In the genomic region with DNA sequence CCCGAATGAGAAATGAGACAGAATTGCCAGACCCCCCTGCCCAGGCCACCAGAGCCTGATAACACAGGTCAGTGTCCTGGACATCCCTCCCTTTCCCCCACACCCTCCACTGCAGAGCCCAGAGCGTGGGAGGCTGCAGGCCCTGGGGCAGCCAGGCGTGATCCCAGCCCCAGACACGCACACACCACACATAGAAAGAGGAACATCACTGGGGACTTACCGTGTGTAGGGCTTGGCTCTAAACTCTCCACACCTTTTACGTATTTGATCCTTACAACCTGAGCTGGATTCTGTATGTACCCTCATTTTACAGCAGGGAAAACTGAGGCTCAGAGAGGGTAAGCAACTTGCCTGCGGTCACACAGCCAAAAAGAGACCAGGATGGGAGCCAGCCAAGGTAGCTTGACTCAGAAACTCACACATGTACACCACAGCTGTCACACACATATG, we compare ENCODE assay signal across 10 cellular contexts. TPM values are rescaled to one million over a fixed set of nuclear protein-coding genes. Genes with fewer than 3 reads are reported as not detected.
DNase-seq lines count a peak whose midpoint lies in the region; ATAC-seq, FAIRE-seq and TF ChIP-seq lines count a peak whose summit lies in the region.
"Had no signal": no experiment of that assay in that cellular context is flagged by ENCODE, and none has a peak within 500 bp of the region (broad histone marks: within the 10 kb centered on the region; RNA-seq: fewer than 3 reads in every experiment).

No MANE protein-coding gene starts in this region.

- no peak overlapping the region for H3K4me3 ChIP-seq in thyroid gland (replicated peaks in 1 of 3)
- no peak overlapping the region for H3K4me3 ChIP-seq in esophagus muscularis mucosa
- H3K4me3 ChIP-seq: left lung had no signal

- peak overlapping the region; percentile 95 for H3K27ac Mint-ChIP-seq in activated CD4-positive, alpha-beta T cell treated with anti-CD3 and anti-CD28 coated beads, Interleukin-2, amount 10 ng/mL, durations not matched to agents 24 days and 14 days
- H3K27ac Mint-ChIP-seq in activated CD8-positive, alpha-beta T cell treated with anti-CD3 and anti-CD28 coated beads for 36 hours: peak overlapping the region; percentile 98
- peak overlapping the region; percentile 100 for H3K27ac Mint-ChIP-seq in stimulated activated naive B cell treated with anti-CD40 and anti-IgM and Interleukin-4, amounts not matched to agents 10 μg/mL and 1 μg/mL and 100 μg/mL, for 72 hours

- H3K36me3 ChIP-seq in thyroid gland (peaks cover 5 to 6% of the 10 kb centered on the region in 2 donors), esophagus muscularis mucosa (peaks cover 4 to 9% (median 5%) of the 10 kb centered on the region in 4 donors)

- H3K27ac ChIP-seq in thyroid gland (no peak overlapping the region), esophagus muscularis mucosa (replicated peaks in 1 of 4) (no peak overlapping the region)

- whole genome bisulfite sequencing in thyroid gland, 2 donors: 70 to 80% methylated on average over 7 of the region's 7 CpGs
- 52% methylated on average over 6 of the region's 7 CpGs for WGBS in esophagus muscularis mucosa

- peaks cover 1% of the 10 kb centered on the region for H3K27me3 Mint-ChIP-seq in activated CD4-positive, alpha-beta T cell treated with anti-CD3 and anti-CD28 coated beads, Interleukin-2, amount 10 ng/mL, durations not matched to agents 24 days and 14 days
- no peaks in the 10 kb centered on the region for H3K27me3 Mint-ChIP-seq in activated CD8-positive, alpha-beta T cell treated with anti-CD3 and anti-CD28 coated beads for 36 hours
- no peaks in the 10 kb centered on the region for H3K27me3 Mint-ChIP-seq in stimulated activated naive B cell treated with anti-CD40 and anti-IgM and Interleukin-4, amounts not matched to agents 10 μg/mL and 1 μg/mL and 100 μg/mL, for 72 hours

- no peaks in the 10 kb centered on the region for H3K27me3 ChIP-seq in thyroid gland
- no peaks in the 10 kb centered on the region for H3K27me3 ChIP-seq in esophagus muscularis mucosa
- H3K27me3 ChIP-seq: left lung had no signal

- H3K4me1 Mint-ChIP-seq in activated CD4-positive, alpha-beta T cell treated with anti-CD3 and anti-CD28 coated beads, Interleukin-2, amount 10 ng/mL, durations not matched to agents 24 days and 14 days: peaks cover 58% of the 10 kb centered on the region
- H3K4me1 Mint-ChIP-seq in activated CD8-positive, alpha-beta T cell treated with anti-CD3 and anti-CD28 coated beads for 36 hours (ENCODE audit: low read depth): peaks cover 54% of the 10 kb centered on the region
- H3K4me1 Mint-ChIP-seq in stimulated activated naive B cell treated with anti-CD40 and anti-IgM and Interleukin-4, amounts not matched to agents 10 μg/mL and 1 μg/mL and 100 μg/mL, for 72 hours: peaks cover 48 to 85% of the 10 kb centered on the region in 2 donors

- CTCF ChIA-PET in activated CD8-positive, alpha-beta T cell treated with anti-CD3 and anti-CD28 coated beads for 36 hours (lab: Charles Lee): interaction anchor here (1.0 to 10.2 kb wide), 2 partner anchors 12 to 22 kb away, joined by 3 to 128 read pairs; partner anchors contain the start of genes EIF3G and P2RY11

- no peak for FAIRE-seq in H54 (lab: Jason Lieb, UNC)

- peak; percentile 29 for ATAC-seq in HG03135 (IDR thresholded peaks at IDR 0.05; ENCODE audit: unreplicated experiment)
- no peak for ATAC-seq in activated CD8-positive, alpha-beta T cell treated with anti-CD3 and anti-CD28 coated beads for 36 hours
- peak; percentile 65 for ATAC-seq in stimulated activated naive B cell treated with anti-CD40 and anti-IgM and Interleukin-4, amounts not matched to agents 10 μg/mL and 1 μg/mL and 100 μg/mL, for 72 hours (replicated peaks)
- ATAC-seq: left lung had no signal

- DNase-seq in activated CD4-positive, alpha-beta T cell treated with anti-CD3 and anti-CD28 coated beads, Interleukin-2, amount 10 ng/mL, durations not matched to agents 24 days and 14 days: peak; percentile 61
- DNase-seq in activated CD4-positive, alpha-beta T cell treated with anti-CD3 and anti-CD28 coated beads, Interleukin-2, amount 50 U/mL, for 4 hours: no peak
- DNase-seq in activated CD8-positive, alpha-beta T cell treated with anti-CD3 and anti-CD28 coated beads for 36 hours: peak; percentile 49
- DNase-seq in stimulated activated naive B cell treated with anti-CD40 and anti-IgM and Interleukin-4, amounts not matched to agents 10 μg/mL and 1 μg/mL and 100 μg/mL, for 72 hours: peak; percentile 89
- DNase-seq in thyroid gland: no peak
- no peak for DNase-seq in esophagus muscularis mucosa (ENCODE audit: extremely low spot score)
- no peak for DNase-seq in H54 (ENCODE audit: insufficient read length, low spot score)
- DNase-seq: activated CD4-positive, alpha-beta T cell treated with anti-CD3 and anti-CD28 coated beads for 1 hour had no signal

- peaks cover 7 to 14% of the 10 kb centered on the region in 2 donors for H3K4me1 ChIP-seq in thyroid gland
- H3K4me1 ChIP-seq in esophagus muscularis mucosa: peaks cover 13 to 21% (median 20%) of the 10 kb centered on the region in 4 donors

- peaks cover 18% of the 10 kb centered on the region for H3K36me3 Mint-ChIP-seq in activated CD4-positive, alpha-beta T cell treated with anti-CD3 and anti-CD28 coated beads, Interleukin-2, amount 10 ng/mL, durations not matched to agents 24 days and 14 days (ENCODE audit: low read depth)
- peaks cover 23% of the 10 kb centered on the region for H3K36me3 Mint-ChIP-seq in activated CD8-positive, alpha-beta T cell treated with anti-CD3 and anti-CD28 coated beads for 36 hours (ENCODE audit: low read depth)
- peaks cover 24 to 34% of the 10 kb centered on the region in 2 donors for H3K36me3 Mint-ChIP-seq in stimulated activated naive B cell treated with anti-CD40 and anti-IgM and Interleukin-4, amounts not matched to agents 10 μg/mL and 1 μg/mL and 100 μg/mL, for 72 hours

- POLR2A ChIA-PET in activated CD8-positive, alpha-beta T cell treated with anti-CD3 and anti-CD28 coated beads for 36 hours (lab: Charles Lee): interaction anchor here (4.5 to 27.0 kb wide), 3 partner anchors 3 to 91 kb away, joined by 23 to 521 read pairs (median 521); partner anchors contain the start of genes ANGPTL6, DNMT1, EIF3G and P2RY11

- no peak for TF ChIP-seq EP300 in esophagus muscularis mucosa (IDR thresholded peaks at IDR 0.05)

- H3K9me3 ChIP-seq in thyroid gland: no peaks in the 10 kb centered on the region
- H3K9me3 ChIP-seq in esophagus muscularis mucosa: no peaks in the 10 kb centered on the region
- H3K9me3 ChIP-seq: left lung had no signal

- TF ChIP-seq POLR2A in thyroid gland (IDR thresholded peaks at IDR 0.05) (no peak), esophagus muscularis mucosa (IDR thresholded peaks at IDR 0.05; ENCODE audit: low read depth) (no peak), H54 (IDR thresholded peaks at IDR 0.05; ENCODE audit: low read depth, low read length) (no peak)

- TF ChIP-seq CTCF in activated CD8-positive, alpha-beta T cell treated with anti-CD3 and anti-CD28 coated beads for 36 hours (IDR thresholded peaks at IDR 0.05): no peak
- TF ChIP-seq CTCF in thyroid gland (IDR thresholded peaks at IDR 0.05) (no peak), esophagus muscularis mucosa (IDR thresholded peaks at IDR 0.05) (no peak)

- no peaks in the 10 kb centered on the region for H3K9me3 Mint-ChIP-seq in activated CD4-positive, alpha-beta T cell treated with anti-CD3 and anti-CD28 coated beads, Interleukin-2, amount 10 ng/mL, durations not matched to agents 24 days and 14 days
- no peaks in the 10 kb centered on the region for H3K9me3 Mint-ChIP-seq in activated CD8-positive, alpha-beta T cell treated with anti-CD3 and anti-CD28 coated beads for 36 hours
- H3K9me3 Mint-ChIP-seq in stimulated activated naive B cell treated with anti-CD40 and anti-IgM and Interleukin-4, amounts not matched to agents 10 μg/mL and 1 μg/mL and 100 μg/mL, for 72 hours: peaks cover 2 to 3% of the 10 kb centered on the region in 2 donors

- H3K4me3 Mint-ChIP-seq in activated CD4-positive, alpha-beta T cell treated with anti-CD3 and anti-CD28 coated beads, Interleukin-2, amount 10 ng/mL, durations not matched to agents 24 days and 14 days: peak overlapping the region; percentile 50
- peak overlapping the region; percentile 70 for H3K4me3 Mint-ChIP-seq in activated CD8-positive, alpha-beta T cell treated with anti-CD3 and anti-CD28 coated beads for 36 hours
- peak overlapping the region; percentile 89 for H3K4me3 Mint-ChIP-seq in stimulated activated naive B cell treated with anti-CD40 and anti-IgM and Interleukin-4, amounts not matched to agents 10 μg/mL and 1 μg/mL and 100 μg/mL, for 72 hours

- intact Hi-C loops in activated CD4-positive, alpha-beta T cell treated with anti-CD3 and anti-CD28 coated beads, Interleukin-2, amount 10 ng/mL, durations not matched to agents 24 days and 14 days (cut with micrococcal nuclease): loop anchor here (10.0 kb wide), 2 partner anchors 462 to 992 kb away; partner anchors contain the start of genes CDKN2D and KRI1
- intact Hi-C loops in activated CD8-positive, alpha-beta T cell treated with anti-CD3 and anti-CD28 coated beads for 36 hours (cut with micrococcal nuclease): no loop called here
- intact Hi-C loops in thyroid gland (cut with DNase I) (loop anchor here (10.0 kb wide), 1 partner anchor 282 kb away; the partner anchor contains the start of gene TYK2), esophagus muscularis mucosa (cut with DNase I) (loop anchor here (10.0 kb wide), 1 partner anchor 152 kb away; the partner anchor contains the start of gene MRPL4)

RNA-seq across cellular contexts. Expression of gene ANGPTL6, which starts 0.3 kb away (rescaled TPM):
- 9.9 and 11.4 TPM in 2 replicates for total RNA-seq in activated CD4-positive, alpha-beta T cell treated with anti-CD3 and anti-CD28 coated beads, Interleukin-2, amount 10 ng/mL, durations not matched to agents 24 days and 14 days
- total RNA-seq in activated CD8-positive, alpha-beta T cell treated with anti-CD3 and anti-CD28 coated beads for 36 hours: 10 to 100 TPM; 11.8 to 12.0 TPM
- total RNA-seq in thyroid gland (under 1 TPM in 2 of 4 donors, not detected in 2; 0.33 to 0.54 TPM), esophagus muscularis mucosa (not detected)

RNA-seq across cellular contexts. Expression of gene PPAN, which starts 3.4 kb away (rescaled TPM):
- total RNA-seq in activated CD4-positive, alpha-beta T cell treated with anti-CD3 and anti-CD28 coated beads, Interleukin-2, amount 10 ng/mL, durations not matched to agents 24 days and 14 days: 222 and 232 TPM in 2 replicates
- total RNA-seq in activated CD8-positive, alpha-beta T cell treated with anti-CD3 and anti-CD28 coated beads for 36 hours: 100 to 1,000 TPM; 165 to 171 TPM
- 10 to 100 TPM; 26.2 to 33.0 (median 29.7) TPM for total RNA-seq in thyroid gland
- 10 to 100 TPM; 22.7 to 39.3 (median 29.1) TPM for total RNA-seq in esophagus muscularis mucosa

RNA-seq across cellular contexts. Expression of gene P2RY11, which starts 8.7 kb away (rescaled TPM):
- total RNA-seq in activated CD4-positive, alpha-beta T cell treated with anti-CD3 and anti-CD28 coated beads, Interleukin-2, amount 10 ng/mL, durations not matched to agents 24 days and 14 days: 61.1 and 62.5 TPM in 2 replicates
- 10 to 100 TPM; 59.0 to 62.1 TPM for total RNA-seq in activated CD8-positive, alpha-beta T cell treated with anti-CD3 and anti-CD28 coated beads for 36 hours
- total RNA-seq in thyroid gland (1 to 10 TPM; 6.1 to 9.3 (median 6.3) TPM), esophagus muscularis mucosa (10 to 100 TPM in 1 of 4 donors, 1 to 10 TPM in 3; 4.9 to 11.3 (median 8.5) TPM)

RNA-seq across cellular contexts. Expression of gene SHFL, which starts 16.7 kb away (rescaled TPM):
- 56.0 and 60.5 TPM in 2 replicates for total RNA-seq in activated CD4-positive, alpha-beta T cell treated with anti-CD3 and anti-CD28 coated beads, Interleukin-2, amount 10 ng/mL, durations not matched to agents 24 days and 14 days
- 10 to 100 TPM; 45.6 to 49.5 TPM for total RNA-seq in activated CD8-positive, alpha-beta T cell treated with anti-CD3 and anti-CD28 coated beads for 36 hours
- total RNA-seq in thyroid gland (10 to 100 TPM; 18.5 to 46.1 (median 32.6) TPM), esophagus muscularis mucosa (10 to 100 TPM; 17.4 to 34.9 (median 26.1) TPM)

RNA-seq across cellular contexts. Expression of gene EIF3G, which starts 16.9 kb away (rescaled TPM):
- 335 and 341 TPM in 2 replicates for total RNA-seq in activated CD4-positive, alpha-beta T cell treated with anti-CD3 and anti-CD28 coated beads, Interleukin-2, amount 10 ng/mL, durations not matched to agents 24 days and 14 days
- total RNA-seq in activated CD8-positive, alpha-beta T cell treated with anti-CD3 and anti-CD28 coated beads for 36 hours: 100 to 1,000 TPM; 275 to 286 TPM
- total RNA-seq in thyroid gland (100 to 1,000 TPM; 219 to 342 (median 250) TPM), esophagus muscularis mucosa (100 to 1,000 TPM; 220 to 344 (median 305) TPM)

Comparison
In these comparisons a context has a peak if more than half of its experiments do, and no peak if none do; other contexts are left out.
1. DNase-seq: peak in activated CD4-positive, alpha-beta T cell treated with anti-CD3 and anti-CD28 coated beads, Interleukin-2, amount 10 ng/mL, durations not matched to agents 24 days and 14 days (single experiment), activated CD8-positive, alpha-beta T cell treated with anti-CD3 and anti-CD28 coated beads for 36 hours (single experiment) and stimulated activated naive B cell treated with anti-CD40 and anti-IgM and Interleukin-4, amounts not matched to agents 10 μg/mL and 1 μg/mL and 100 μg/mL, for 72 hours (single experiment); none in activated CD4-positive, alpha-beta T cell treated with anti-CD3 and anti-CD28 coated beads, Interleukin-2, amount 50 U/mL, for 4 hours (0 of 2), thyroid gland (0 of 2), esophagus muscularis mucosa (single experiment) and H54 (single experiment).
2. Peak in every context shown above with its lines, with median percentiles within 50 percentile points of each other: H3K27ac Mint-ChIP-seq and H3K4me3 Mint-ChIP-seq.